ENCODE assay signal across 8 cellular contexts in genomic region chr3:36868614-36869436, GRCh38.
DNase-seq lines count a peak whose midpoint lies in the region; ATAC-seq, FAIRE-seq and TF ChIP-seq lines count a peak whose summit lies in the region.

No MANE protein-coding gene starts in this region.

- ATAC-seq in HG02938 (IDR thresholded peaks at IDR 0.05; ENCODE audit: unreplicated experiment) = peak; percentile 90

- peak; percentile 76 for DNase-seq in AG08395 (ENCODE audit: low spot score)
- peak; percentile 43 for DNase-seq in GM18507 (ENCODE audit: extremely low spot score, insufficient read length, low read depth)
- DNase-seq in NCI-H2107 (lab: John Stamatoyannopoulos, UW) = peak; percentile 14
- DNase-seq in central memory CD4-positive, alpha-beta T cell = peak; percentile 43
- DNase-seq in kidney tubule cell (ENCODE audit: low spot score) = peak; percentile 70
- peak; percentile 22 to 36 (median 28) for DNase-seq in stimulated activated CD4-positive, alpha-beta T cell treated with anti-CD3 and anti-CD28 coated beads, TNF-alpha, amount 100 ng/mL, for 24 hours (ENCODE audit: low read depth in 3 of 3)

- peak; percentile 89 for TF ChIP-seq CTCF in VCaP (conservative IDR thresholded peaks at IDR 0.05)

- H3K27ac ChIP-seq in VCaP = no peak overlapping the region

- peak; percentile 90 for FAIRE-seq in GM18507 (lab: Jason Lieb, UNC)

Comparison
In these comparisons a context has a peak if more than half of its experiments do, and no peak if none do; other contexts are left out.
1. DNase-seq: peak in every context shown above with its lines; median percentile 76 in AG08395; 70 in kidney tubule cell; 43 in GM18507; 43 in central memory CD4-positive, alpha-beta T cell; 28 in stimulated activated CD4-positive, alpha-beta T cell treated with anti-CD3 and anti-CD28 coated beads, TNF-alpha, amount 100 ng/mL, for 24 hours; 14 in NCI-H2107.